Comparison of ENCODE assay signal across 25 cellular contexts in the genomic region with DNA sequence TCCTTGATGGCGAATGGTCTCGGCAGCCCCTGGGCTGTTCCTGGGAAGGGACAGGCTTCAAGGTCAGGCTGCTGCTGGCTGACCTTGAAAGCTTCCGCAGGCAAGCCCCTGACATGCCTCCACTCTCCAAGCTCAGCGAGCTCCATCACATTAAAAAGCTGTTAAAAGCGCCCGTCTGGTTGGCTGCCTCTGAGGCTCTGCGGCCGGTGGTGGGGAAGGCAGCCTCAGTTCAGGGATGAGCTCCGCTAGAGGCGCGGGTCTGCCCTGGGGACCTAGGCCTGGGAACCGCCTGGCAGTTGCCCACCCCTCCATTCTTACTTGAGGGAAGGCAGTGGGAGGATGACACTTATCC.
DNase-seq lines count a peak whose midpoint lies in the region; ATAC-seq and TF ChIP-seq lines count a peak whose summit lies in the region.
"Had no signal": no experiment of that assay in that cellular context is flagged by ENCODE, and none has a peak within 500 bp of the region (broad histone marks: within the 10 kb centered on the region; RNA-seq: fewer than 3 reads in every experiment).

No MANE protein-coding gene starts in this region.

- no peaks in the 10 kb centered on the region for H3F3A ChIP-seq in SK-N-SH (replicated peaks; ENCODE audit: insufficient read depth)

- 0 out of 4 replicates have a peak, but pooled peaks of 1 of the 2 experiments have one; percentile 5 for TF ChIP-seq EP300 in SK-N-SH (IDR thresholded peaks at IDR 0.05; ENCODE audit: borderline replicate concordance in 1 of 2, low read depth in 1 of 2, low read length in 1 of 2)

- H3K9me3 ChIP-seq in SK-N-SH (no peaks in the 10 kb centered on the region), lower lobe of right lung (no peaks in the 10 kb centered on the region), testis (no peaks in the 10 kb centered on the region)
- H3K9me3 ChIP-seq: ascending aorta, esophagus squamous epithelium, left lung had no signal

- H3K36me3 ChIP-seq in SK-N-SH (replicated peaks in 1 of 2; ENCODE audit: control insufficient read depth in 1 of 2, insufficient read depth in 2 of 2, low read length in 1 of 2), result no peaks in the 10 kb centered on the region
- no peaks in the 10 kb centered on the region for H3K36me3 ChIP-seq in lower lobe of right lung
- no peaks in the 10 kb centered on the region for H3K36me3 ChIP-seq in testis (ENCODE audit: low read depth, missing control alignments)
- H3K36me3 ChIP-seq: ascending aorta, esophagus squamous epithelium, left lung had no signal

- H2AFZ ChIP-seq in SK-N-SH (ENCODE audit: low read depth), result no peak overlapping the region

- no peak for ATAC-seq in SK-N-SH treated with all-trans-retinoic acid at 6 μM for 48 hours
- ATAC-seq in WTC11, result no peak
- ATAC-seq in lower lobe of right lung, result no peak
- ATAC-seq: K562; left lung; stimulated activated naive CD8-positive, alpha-beta T cell treated with anti-CD3 and anti-CD28 coated beads, Interleukin-15, amount 100 ng/mL, for 72 hours; T-cell had no signal

- H3K4me2 ChIP-seq in SK-N-SH, result no peak overlapping the region

- H3K4me1 Mint-ChIP-seq in WTC11, result peaks cover 73% of the 10 kb centered on the region
- H3K4me1 Mint-ChIP-seq: stimulated activated naive CD8-positive, alpha-beta T cell treated with anti-CD3 and anti-CD28 coated beads, Interleukin-15, amount 100 ng/mL, for 72 hours; T-cell had no signal

- peak; percentile 81 for DNase-seq in SK-N-SH
- DNase-seq in WTC11 (ENCODE audit: low spot score), result peak; percentile 10
- peak; percentile 24 for DNase-seq in lower lobe of right lung
- peak; percentile 40 for DNase-seq in testis
- no peak for DNase-seq in amniotic stem cell (lab: John Stamatoyannopoulos, UW)
- no peak for DNase-seq in H4 (ENCODE audit: low spot score)
- no peak for DNase-seq in HT-29 (ENCODE audit: low spot score)
- DNase-seq: activated CD4-positive, alpha-beta T cell treated with anti-CD3 and anti-CD28 coated beads, Interleukin-2, amount 50 U/mL, for 4 hours; activated naive CD4-positive, alpha-beta T cell treated with anti-CD3 and anti-CD28 coated beads for 36 hours; activated T-cell treated with anti-CD3 and anti-CD28 coated beads for 4 hours; Calu3; effector CD8-positive, alpha-beta T cell; esophagus squamous epithelium; MV-4-11; NCI-H187 treated with DMSO at 0.1 percent for 48 hours; NCI-H510A; stimulated activated CD4-positive, alpha-beta T cell treated with anti-CD3 and anti-CD28 coated beads, Interleukin-2, amount 100 ng/mL, for 24 hours; stimulated activated naive CD8-positive, alpha-beta T cell treated with anti-CD3 and anti-CD28 coated beads, Interleukin-15, amount 100 ng/mL, for 72 hours; T-cell had no signal

- no peaks in the 10 kb centered on the region for H4K20me1 ChIP-seq in SK-N-SH (ENCODE audit: insufficient read depth)

- intact Hi-C loops in lower lobe of right lung (cut with DNase I) (no loop called here), testis (cut with DNase I; ENCODE audit: low total_unique reads) (no loop called here)

- no peaks in the 10 kb centered on the region for H3K79me2 ChIP-seq in SK-N-SH (ENCODE audit: insufficient read depth)

- H3K27me3 Mint-ChIP-seq in WTC11 (ENCODE audit: low read depth), result peaks cover 22% of the 10 kb centered on the region

- 72% methylated on average over 6 of the region's 12 CpGs for WGBS in SK-N-SH (ENCODE audit: low lambda C conversion rate)
- WGBS in testis, 2 donors, result 29 to 38% methylated on average over 3 to 12 of the region's 12 CpGs

- H3K27me3 ChIP-seq in SK-N-SH (ENCODE audit: insufficient read depth), result no peaks in the 10 kb centered on the region
- H3K27me3 ChIP-seq in lower lobe of right lung (ENCODE audit: low read depth), result no peaks in the 10 kb centered on the region
- no peaks in the 10 kb centered on the region for H3K27me3 ChIP-seq in testis
- H3K27me3 ChIP-seq: ascending aorta, left lung had no signal

- no peak for TF ChIP-seq RAD21 in SK-N-SH (IDR thresholded peaks at IDR 0.05; ENCODE audit: low read length)

- CTCF ChIA-PET in SK-N-SH (lab: Yijun Ruan, JAX), result interaction anchor here (0.6 to 3.6 kb wide), 8 partner anchors 10 to 410 kb away, joined by 3 to 24 read pairs (median 4); a partner anchor contains a TSS
- CTCF ChIA-PET in WTC11 (lab: Charles Lee), result interaction anchor here (0.5 to 4.5 kb wide), 8 partner anchors 10 to 1124 kb away, joined by 3 to 30 read pairs (median 4); no protein-coding TSS in a partner anchor

- no peak for TF ChIP-seq CTCF in SK-N-SH (IDR thresholded peaks at IDR 0.05)
- TF ChIP-seq CTCF in WTC11 (IDR thresholded peaks at IDR 0.05), result no peak
- TF ChIP-seq CTCF in lower lobe of right lung (IDR thresholded peaks at IDR 0.05), result no peak
- TF ChIP-seq CTCF in testis (IDR thresholded peaks at IDR 0.05), result no peak

- H3K9me2 ChIP-seq in SK-N-SH, result no peaks in the 10 kb centered on the region

- no peak for TF ChIP-seq POLR2A in testis (IDR thresholded peaks at IDR 0.05)

- peaks cover 4% of the 10 kb centered on the region; the same call in 1 of the 2 replicates for H3K9me3 Mint-ChIP-seq in WTC11
- H3K9me3 Mint-ChIP-seq: activated naive CD4-positive, alpha-beta T cell treated with anti-CD3 and anti-CD28 coated beads for 36 hours; stimulated activated naive CD8-positive, alpha-beta T cell treated with anti-CD3 and anti-CD28 coated beads, Interleukin-15, amount 100 ng/mL, for 72 hours; T-cell had no signal

- peak overlapping the region; percentile 15; the same call in 1 of the 2 replicates for H3K27ac Mint-ChIP-seq in WTC11
- H3K27ac Mint-ChIP-seq: activated naive CD4-positive, alpha-beta T cell treated with anti-CD3 and anti-CD28 coated beads for 36 hours; stimulated activated naive CD8-positive, alpha-beta T cell treated with anti-CD3 and anti-CD28 coated beads, Interleukin-15, amount 100 ng/mL, for 72 hours; T-cell had no signal

- POLR2A ChIA-PET in SK-N-SH (lab: Yijun Ruan, JAX) (interaction anchor here (0.9 to 1.0 kb wide), 2 partner anchors 10 to 32 kb away, joined by 3 to 4 read pairs; no protein-coding TSS in a partner anchor), WTC11 (lab: Charles Lee) (interaction anchor here (0.6 kb wide), 1 partner anchor 45 kb away, joined by 3 read pairs; no protein-coding TSS in a partner anchor)

- H3K4me3 ChIP-seq in SK-N-SH (ENCODE audit: low read depth in 2 of 2, low read length in 1 of 2) (no peak overlapping the region), lower lobe of right lung (no peak overlapping the region), testis (no peak overlapping the region)
- H3K4me3 ChIP-seq: ascending aorta, esophagus squamous epithelium, K562, left lung had no signal

- no peaks in the 10 kb centered on the region for H3K36me3 Mint-ChIP-seq in WTC11
- H3K36me3 Mint-ChIP-seq: T-cell had no signal

- H3K4me3 Mint-ChIP-seq in WTC11, result no peak overlapping the region
- H3K4me3 Mint-ChIP-seq: activated naive CD4-positive, alpha-beta T cell treated with anti-CD3 and anti-CD28 coated beads for 36 hours; stimulated activated naive CD8-positive, alpha-beta T cell treated with anti-CD3 and anti-CD28 coated beads, Interleukin-15, amount 100 ng/mL, for 72 hours; T-cell had no signal

- H3K27ac ChIP-seq in SK-N-SH (ENCODE audit: low read depth in 2 of 2, low read length in 1 of 2), result peak overlapping the region in 1 of 2 experiments; percentile 76; a peak in 2 of 4 replicates
- H3K27ac ChIP-seq in lower lobe of right lung, result no peak overlapping the region
- peak overlapping the region in 1 of 2 donors; percentile 36 for H3K27ac ChIP-seq in testis
- H3K27ac ChIP-seq: 22Rv1, ascending aorta, HL-60, left lung had no signal

- H3K9ac ChIP-seq in SK-N-SH, result no peak overlapping the region

- H3K4me1 ChIP-seq in SK-N-SH (ENCODE audit: control insufficient read depth in 1 of 2, insufficient read depth in 2 of 2, low read depth in 1 of 2, low read length in 1 of 2) (peaks cover 0 to 41% of the 10 kb centered on the region in 2 experiments; a peak in 2 of 4 replicates), lower lobe of right lung (peaks cover 13% of the 10 kb centered on the region), testis (peaks cover 25% of the 10 kb centered on the region)
- H3K4me1 ChIP-seq: ascending aorta had no signal

TF ChIP-seq in SK-N-SH, 30 proteins besides CTCF, POLR2A, EP300 and RAD21 (continues in another document):
- TF ChIP-seq FOXM1 (IDR thresholded peaks at IDR 0.05; ENCODE audit: low read depth) (no peak), TAF1 (IDR thresholded peaks at IDR 0.05; ENCODE audit: borderline replicate concordance, low read depth, low read length) (no peak), SMC3 (IDR thresholded peaks at IDR 0.05; ENCODE audit: low read depth, low read length) (no peak), MEF2A (IDR thresholded peaks at IDR 0.05; ENCODE audit: borderline replicate concordance, low read depth) (no peak), RCOR1 (IDR thresholded peaks at IDR 0.05; ENCODE audit: low read length) (peak; percentile 57; the same call in 1 of the 2 replicates)

TF ChIP-seq in SK-N-SH treated with all-trans-retinoic acid at 6 μM for 48 hours, 23 proteins besides CTCF, POLR2A, EP300 and RAD21 (continues in another document):
- no peak for TF ChIP-seq TCF4 (CRISPR knock-in tag; IDR thresholded peaks at IDR 0.05; ENCODE audit: borderline replicate concordance)
- no peak for TF ChIP-seq SNAI2 (CRISPR knock-in tag; IDR thresholded peaks at IDR 0.05)
- TF ChIP-seq, protein P1, sequence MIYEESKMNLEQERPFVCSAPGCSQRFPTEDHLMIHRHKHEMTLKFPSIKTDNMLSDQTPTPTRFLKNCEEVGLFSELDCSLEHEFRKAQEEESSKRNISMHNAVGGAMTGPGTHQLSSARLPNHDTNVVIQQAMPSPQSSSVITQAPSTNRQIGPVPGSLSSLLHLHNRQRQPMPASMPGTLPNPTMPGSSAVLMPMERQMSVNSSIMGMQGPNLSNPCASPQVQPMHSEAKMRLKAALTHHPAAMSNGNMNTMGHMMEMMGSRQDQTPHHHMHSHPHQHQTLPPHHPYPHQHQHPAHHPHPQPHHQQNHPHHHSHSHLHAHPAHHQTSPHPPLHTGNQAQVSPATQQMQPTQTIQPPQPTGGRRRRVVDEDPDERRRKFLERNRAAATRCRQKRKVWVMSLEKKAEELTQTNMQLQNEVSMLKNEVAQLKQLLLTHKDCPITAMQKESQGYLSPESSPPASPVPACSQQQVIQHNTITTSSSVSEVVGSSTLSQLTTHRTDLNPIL (CRISPR knock-in tag; IDR thresholded peaks at IDR 0.05; ENCODE audit: low read depth), result no peak

TF ChIP-seq in WTC11, 78 proteins besides CTCF, POLR2A, EP300 and RAD21 (continues in another document):
- TF ChIP-seq, protein P2, sequence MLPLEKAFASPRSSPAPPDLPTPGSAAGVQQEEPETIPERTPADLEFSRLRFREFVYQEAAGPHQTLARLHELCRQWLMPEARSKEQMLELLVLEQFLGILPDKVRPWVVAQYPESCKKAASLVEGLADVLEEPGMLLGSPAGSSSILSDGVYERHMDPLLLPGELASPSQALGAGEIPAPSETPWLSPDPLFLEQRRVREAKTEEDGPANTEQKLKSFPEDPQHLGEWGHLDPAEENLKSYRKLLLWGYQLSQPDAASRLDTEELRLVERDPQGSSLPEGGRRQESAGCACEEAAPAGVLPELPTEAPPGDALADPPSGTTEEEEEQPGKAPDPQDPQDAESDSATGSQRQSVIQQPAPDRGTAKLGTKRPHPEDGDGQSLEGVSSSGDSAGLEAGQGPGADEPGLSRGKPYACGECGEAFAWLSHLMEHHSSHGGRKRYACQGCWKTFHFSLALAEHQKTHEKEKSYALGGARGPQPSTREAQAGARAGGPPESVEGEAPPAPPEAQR (CRISPR knock-in tag; IDR thresholded peaks at IDR 0.05), result no peak
- no peak for TF ChIP-seq FOXP1 (CRISPR knock-in tag; IDR thresholded peaks at IDR 0.05; ENCODE audit: borderline replicate concordance)

Comparison
In these comparisons a context has a peak if more than half of its experiments do, and no peak if none do; other contexts are left out.
1. DNase-seq: peak in SK-N-SH (single experiment), WTC11 (single experiment), lower lobe of right lung (single experiment) and testis (single experiment); none in amniotic stem cell (single experiment), H4 (single experiment) and HT-29 (single experiment).